18 cellular contexts compared by ENCODE assay signal in genomic region chr6:163335056-163335455, GRCh38.
DNase-seq lines count a peak whose midpoint lies in the region; ATAC-seq, FAIRE-seq and TF ChIP-seq lines count a peak whose summit lies in the region.
"Had no signal": no experiment of that assay in that cellular context is flagged by ENCODE, and none has a peak within 500 bp of the region (broad histone marks: within the 10 kb centered on the region; RNA-seq: fewer than 3 reads in every experiment).

No MANE protein-coding gene starts in this region.

- WGBS in HepG2 (ENCODE audit: low lambda C conversion rate): 40% methylated on average over 6 of the region's 7 CpGs

- TF ChIP-seq EP300 in HepG2 (IDR thresholded peaks at IDR 0.05; ENCODE audit: low read depth in 2 of 2, low read length in 2 of 2) (no peak), HepG2 (CRISPR knock-in tag; IDR thresholded peaks at IDR 0.05; ENCODE audit: borderline replicate concordance) (no peak)

- no peak overlapping the region for H3K9ac ChIP-seq in HepG2 (ENCODE audit: insufficient read depth, low read depth, low read length)
- H3K9ac ChIP-seq: SK-N-SH had no signal

- H3K27me3 ChIP-seq in cardiac muscle cell (no peaks in the 10 kb centered on the region), HepG2 (ENCODE audit: control insufficient read depth in 1 of 2, insufficient read depth in 2 of 2, low read length in 2 of 2) (peaks cover 0 to 29% of the 10 kb centered on the region in 2 experiments; a peak in 2 of 5 replicates), gastrocnemius medialis (no peaks in the 10 kb centered on the region), uterus (no peaks in the 10 kb centered on the region)

- TF ChIP-seq CTCF in cardiac muscle cell (IDR thresholded peaks at IDR 0.05; ENCODE audit: low read depth, low read length): no peak
- no peak for TF ChIP-seq CTCF in HepG2 (CRISPR knock-in tag; IDR thresholded peaks at IDR 0.05)
- TF ChIP-seq CTCF in gastrocnemius medialis (IDR thresholded peaks at IDR 0.05 in 4 of 5, conservative IDR thresholded peaks at IDR 0.05 in 1 of 5): no peak
- no peak for TF ChIP-seq CTCF in uterus (IDR thresholded peaks at IDR 0.05)

- H2AFZ ChIP-seq in HepG2 (ENCODE audit: low read length): no peak overlapping the region

- TF ChIP-seq POLR2A in HepG2 (IDR thresholded peaks at IDR 0.05; ENCODE audit: insufficient read depth in 1 of 2, low read depth in 2 of 2, low read length in 2 of 2) (no peak), gastrocnemius medialis (IDR thresholded peaks at IDR 0.05) (no peak), uterus (IDR thresholded peaks at IDR 0.05) (no peak)

- no peaks in the 10 kb centered on the region for H4K20me1 ChIP-seq in HepG2 (ENCODE audit: insufficient read depth, low read length)

- intact Hi-C loops in left ventricle myocardium superior (cut with micrococcal nuclease): no loop called here
- intact Hi-C loops in HepG2 (cut with micrococcal nuclease; ENCODE audit: unreplicated experiment): no loop called here
- intact Hi-C loops in gastrocnemius medialis (cut with DNase I; ENCODE audit: low total_unique reads): loop anchor here (2.0 to 10.0 kb wide), 4 partner anchors 38 to 380 kb away; no protein-coding TSS in a partner anchor
- intact Hi-C loops in uterus (cut with DNase I; ENCODE audit: low total_unique reads): no loop called here

- no peak overlapping the region for H3K4me3 ChIP-seq in cardiac muscle cell
- H3K4me3 ChIP-seq in HepG2 (replicated peaks in 1 of 3; ENCODE audit: insufficient read depth in 1 of 3, low read depth in 2 of 3, low read length in 3 of 3): no peak overlapping the region
- peak overlapping the region; percentile 27 to 41 (median 36) for H3K4me3 ChIP-seq in gastrocnemius medialis
- no peak overlapping the region for H3K4me3 ChIP-seq in uterus
- H3K4me3 ChIP-seq: prostate gland had no signal

- DNase-seq in cardiac muscle cell (ENCODE audit: low read depth in 1 of 2, low spot score in 1 of 2) (no peak), left ventricle myocardium superior (no peak), HepG2 (ENCODE audit: low spot score) (no peak), gastrocnemius medialis (no peak), uterus (no peak), NCI-H446 (lab: John Stamatoyannopoulos, UW) (no peak), urothelium cell line (ENCODE audit: low spot score) (no peak)
- DNase-seq: 8988T; activated CD8-positive, alpha-beta T cell treated with anti-CD3 and anti-CD28 coated beads, Interleukin-2, amount 10 ng/mL, durations not matched to agents 7 days and 5 days; activated naive CD4-positive, alpha-beta T cell treated with anti-CD3 and anti-CD28 coated beads, Interleukin-2, amount 50 U/mL, for 16 hours; activated T-cell treated with anti-CD3 and anti-CD28 coated beads, Interleukin-2, amount 50 U/mL, for 4 hours; Calu3; naive thymus-derived CD8-positive, alpha-beta T cell; NCI-H2029; SK-N-SH had no signal

- no peaks in the 10 kb centered on the region for H3K79me2 ChIP-seq in HepG2 (ENCODE audit: insufficient read depth, low read length)

- no TSS peak for BruUV-seq in HepG2 (replicated peaks; lab: Mats Ljungman, UMichigan)

- no peak for TF ChIP-seq RAD21 in HepG2 (CRISPR knock-in tag; IDR thresholded peaks at IDR 0.05)

- CTCF ChIA-PET in HepG2 (lab: Yijun Ruan, JAX; ENCODE audit: low intra/inter-chr PET ratio, low total read pairs): no interaction called here

- in situ Hi-C loops in HepG2 (cut with HindIII; ENCODE audit: extremely low pct_ligation_motif_present, low pct_unique_long_range_greater_than_20kb) (no loop called here), gastrocnemius medialis (cut with MboI; ENCODE audit: low sequenced_read_pairs in 4 of 4) (loop anchor here in 1 of 4 donors (5.0 kb wide), 1 partner anchor 77 kb away; the partner anchor contains the start of gene QKI)

- H3K36me3 ChIP-seq in cardiac muscle cell (no peaks in the 10 kb centered on the region), HepG2 (replicated peaks in 1 of 2; ENCODE audit: control insufficient read depth in 1 of 2, insufficient read depth in 2 of 2, low read length in 2 of 2) (no peaks in the 10 kb centered on the region), gastrocnemius medialis (no peaks in the 10 kb centered on the region), uterus (no peaks in the 10 kb centered on the region)
- H3K36me3 ChIP-seq: prostate gland had no signal

- H3K4me1 ChIP-seq in cardiac muscle cell (ENCODE audit: low read depth) (peaks cover 42% of the 10 kb centered on the region), HepG2 (ENCODE audit: insufficient read depth, low read length) (no peaks in the 10 kb centered on the region), gastrocnemius medialis (peaks cover 70 to 74% of the 10 kb centered on the region in 2 donors), uterus (no peaks in the 10 kb centered on the region)
- H3K4me1 ChIP-seq: prostate gland had no signal

- H3K9me3 ChIP-seq in cardiac muscle cell (ENCODE audit: low read depth): no peaks in the 10 kb centered on the region
- no peaks in the 10 kb centered on the region for H3K9me3 ChIP-seq in HepG2 (ENCODE audit: low read length)
- no peaks in the 10 kb centered on the region for H3K9me3 ChIP-seq in gastrocnemius medialis
- H3K9me3 ChIP-seq in uterus: no peaks in the 10 kb centered on the region
- H3K9me3 ChIP-seq: prostate gland, SK-N-SH had no signal

- POLR2A ChIA-PET in HepG2 (lab: Yijun Ruan, JAX): no interaction called here

- H3K4me2 ChIP-seq in HepG2 (ENCODE audit: low read depth, low read length): no peak overlapping the region
- H3K4me2 ChIP-seq: SK-N-SH had no signal

- H3K27ac ChIP-seq in cardiac muscle cell (peak overlapping the region; percentile 80), HepG2 (ENCODE audit: extremely low read length, insufficient read depth, low read length) (no peak overlapping the region), gastrocnemius medialis (peak overlapping the region; percentile 92 to 99 (median 94)), uterus (peak overlapping the region; percentile 55 to 59)

- FAIRE-seq in HepG2 (lab: Jason Lieb, UNC): no peak
- no peak for FAIRE-seq in urothelium cell line (lab: Jason Lieb, UNC)
- FAIRE-seq: GM18507 had no signal

- ATAC-seq in left ventricle myocardium superior (no peak), HepG2 (peak; percentile 14), gastrocnemius medialis (peak in 1 of 2 donors; percentile 0), GM21529 (IDR thresholded peaks at IDR 0.05; ENCODE audit: unreplicated experiment) (no peak)
- ATAC-seq: activated CD8-positive, alpha-beta T cell treated with anti-CD3 and anti-CD28 coated beads, Interleukin-2, amount 10 ng/mL, durations not matched to agents 7 days and 5 days; activated T-cell treated with anti-CD3 and anti-CD28 coated beads, Interleukin-2, amount 50 U/mL, for 4 hours; naive thymus-derived CD8-positive, alpha-beta T cell had no signal

TF ChIP-seq in HepG2, 621 proteins besides CTCF, POLR2A, EP300 and RAD21 (continues in another document):
- no peak for TF ChIP-seq HNRNPK (IDR thresholded peaks at IDR 0.05; ENCODE audit: low read depth, low read length, poor library complexity, severe bottlenecking)
- no peak for TF ChIP-seq PLRG1 (conservative IDR thresholded peaks at IDR 0.05)
- no peak for TF ChIP-seq PHB2 (IDR thresholded peaks at IDR 0.05; ENCODE audit: partially characterized antibody)
- TF ChIP-seq FLYWCH1 (CRISPR knock-in tag; IDR thresholded peaks at IDR 0.05): no peak
- TF ChIP-seq NFYC (CRISPR knock-in tag; IDR thresholded peaks at IDR 0.05): no peak
- no peak for TF ChIP-seq MYC (CRISPR knock-in tag; IDR thresholded peaks at IDR 0.05; ENCODE audit: borderline replicate concordance)
- TF ChIP-seq ZNF672 (CRISPR knock-in tag; IDR thresholded peaks at IDR 0.05): no peak
- TF ChIP-seq ASH2L (IDR thresholded peaks at IDR 0.05; ENCODE audit: insufficient read length, low read depth, low read length): no peak
- no peak for TF ChIP-seq ZNF251 (CRISPR knock-in tag; IDR thresholded peaks at IDR 0.05)
- no peak for TF ChIP-seq PHF8 (CRISPR knock-in tag; IDR thresholded peaks at IDR 0.05)
- no peak for TF ChIP-seq ZBTB2 (CRISPR knock-in tag; IDR thresholded peaks at IDR 0.05; ENCODE audit: low read depth)

Comparison
In these comparisons a context has a peak if more than half of its experiments do, and no peak if none do; other contexts are left out.
1. H3K4me3 ChIP-seq: peak in gastrocnemius medialis (4 of 4); none in cardiac muscle cell (single experiment), HepG2 (0 of 3) and uterus (0 of 2).